In genomic region chr7:66099232-66099550, GRCh38 we compare ENCODE assay signal across 11 cellular contexts. TPM values are rescaled to one million over a fixed set of nuclear protein-coding genes. Genes with fewer than 3 reads are reported as not detected.
DNase-seq lines count a peak whose midpoint lies in the region; ATAC-seq, FAIRE-seq and TF ChIP-seq lines count a peak whose summit lies in the region.
"Had no signal": no experiment of that assay in that cellular context is flagged by ENCODE, and none has a peak within 500 bp of the region (broad histone marks: within the 10 kb centered on the region; RNA-seq: fewer than 3 reads in every experiment).

No MANE protein-coding gene starts in this region.

- RAD21 ChIA-PET in GM12878 (lab: Charles Lee; ENCODE audit: unreplicated experiment) = no interaction called here

- CTCF ChIA-PET in GM12878 (lab: Yijun Ruan, JAX) = no interaction called here

- 0% methylated on average over 1 of the region's 2 CpGs for WGBS in GM12878 (ENCODE audit: insufficient coverage, insufficient replicate concordance, low lambda C conversion rate, missing lambda C conversion rate)
- WGBS in right cardiac atrium = no CpG with 5 or more reads among the region's 2 CpGs
- 40% methylated on average over 1 of the region's 2 CpGs; no CpG with 5 or more reads in 1 of the 2 donors for WGBS in upper lobe of left lung, 2 donors

- H3K9ac ChIP-seq in GM12878 (ENCODE audit: control insufficient read depth, insufficient read depth, low read length) = no peak overlapping the region
- H3K9ac ChIP-seq in kidney (ENCODE audit: low read length in 2 of 2) = no peak overlapping the region

- peak; percentile 47 for ATAC-seq in Right ventricle myocardium inferior
- ATAC-seq in GM12878 = no peak
- ATAC-seq in right cardiac atrium = peak; percentile 3 to 28
- peak in 1 of 2 donors; percentile 2 for ATAC-seq in upper lobe of left lung (ENCODE audit: low FRiP score in 2 of 2)

- peak overlapping the region; percentile 95; the same call in 1 of the 2 replicates for H2AFZ ChIP-seq in GM12878 (ENCODE audit: control insufficient read depth, low read depth, low read length)

- no peak for FAIRE-seq in GM12878 (lab: Jason Lieb, UNC)
- no peak for FAIRE-seq in kidney (lab: Jason Lieb, UNC)
- FAIRE-seq: TTC549 had no signal

- H3K4me3 ChIP-seq in left ventricle myocardium inferior (no peak overlapping the region), GM12878 (no peak overlapping the region), right cardiac atrium (ENCODE audit: low read length) (no peak overlapping the region), upper lobe of left lung (no peak overlapping the region), kidney (ENCODE audit: low read length in 2 of 2) (no peak overlapping the region)

- no peaks in the 10 kb centered on the region for H3K9me3 ChIP-seq in left ventricle myocardium inferior (replicated peaks)
- no peaks in the 10 kb centered on the region for H3K9me3 ChIP-seq in GM12878 (replicated peaks; ENCODE audit: control insufficient read depth, insufficient read depth, low read length)
- no peaks in the 10 kb centered on the region for H3K9me3 ChIP-seq in right cardiac atrium (ENCODE audit: control insufficient read depth, low read length)
- no peaks in the 10 kb centered on the region for H3K9me3 ChIP-seq in upper lobe of left lung
- H3K9me3 ChIP-seq in kidney (ENCODE audit: control insufficient read depth in 1 of 2, low read length in 2 of 2) = no peaks in the 10 kb centered on the region
- H3K9me3 ChIP-seq: heart right ventricle had no signal

- no peak for TF ChIP-seq POLR2A in GM12878 (IDR thresholded peaks at IDR 0.05; ENCODE audit: low read depth, low read length)
- TF ChIP-seq POLR2A in upper lobe of left lung (IDR thresholded peaks at IDR 0.05) = no peak

- H3K4me1 ChIP-seq in left ventricle myocardium inferior (peaks cover 10% of the 10 kb centered on the region), GM12878 (ENCODE audit: control insufficient read depth, insufficient read depth, low read length) (peaks cover 8% of the 10 kb centered on the region), right cardiac atrium (ENCODE audit: control insufficient read depth, insufficient read depth, low read length) (no peaks in the 10 kb centered on the region), upper lobe of left lung (peaks cover 3 to 15% (median 8%) of the 10 kb centered on the region in 4 donors), kidney (ENCODE audit: control insufficient read depth in 1 of 2, insufficient read depth in 1 of 2, low read depth in 1 of 2, low read length in 2 of 2) (peaks cover 0 to 2% of the 10 kb centered on the region in 2 donors)

- no peaks in the 10 kb centered on the region for H3K79me2 ChIP-seq in GM12878 (ENCODE audit: control insufficient read depth, insufficient read depth, low read length)

- TF ChIP-seq CTCF in left ventricle myocardium inferior (IDR thresholded peaks at IDR 0.05; ENCODE audit: borderline replicate concordance) = no peak
- TF ChIP-seq CTCF in GM12878 (IDR thresholded peaks at IDR 0.05 in 2 of 3, conservative IDR thresholded peaks at IDR 0.05 in 1 of 3; ENCODE audit: control insufficient read depth in 2 of 3, extremely low read depth in 1 of 3, insufficient read depth in 1 of 3, low read depth in 3 of 3, low read length in 3 of 3) = no peak
- TF ChIP-seq CTCF in upper lobe of left lung (IDR thresholded peaks at IDR 0.05) = no peak
- TF ChIP-seq CTCF in kidney (IDR thresholded peaks at IDR 0.05; ENCODE audit: borderline replicate concordance, extremely low read depth, insufficient read depth) = no peak

- H3K27me3 ChIP-seq in left ventricle myocardium inferior (ENCODE audit: low read depth) = no peaks in the 10 kb centered on the region
- no peaks in the 10 kb centered on the region for H3K27me3 ChIP-seq in GM12878 (replicated peaks in 1 of 2; ENCODE audit: control insufficient read depth in 2 of 2, insufficient read depth in 2 of 2, low read length in 1 of 2)
- no peaks in the 10 kb centered on the region for H3K27me3 ChIP-seq in right cardiac atrium (ENCODE audit: control insufficient read depth, insufficient read depth)
- no peaks in the 10 kb centered on the region for H3K27me3 ChIP-seq in upper lobe of left lung
- H3K27me3 ChIP-seq: heart right ventricle had no signal

- DNase-seq in Right ventricle myocardium inferior (ENCODE audit: missing footprints) (no peak), left ventricle myocardium inferior (no peak), GM12878 (ENCODE audit: low read depth, low spot score) (no peak), right cardiac atrium (no peak), upper lobe of left lung (no peak), kidney (no peak), glomerular visceral epithelial cell (ENCODE audit: extremely low spot score) (no peak)
- no peak for DNase-seq in activated CD4-positive, alpha-beta T cell treated with anti-CD3 and anti-CD28 coated beads for 4 hours
- DNase-seq: NCI-H1417 treated with DMSO at 0.1 percent for 48 hours had no signal

- H3K27ac ChIP-seq in left ventricle myocardium inferior (replicated peaks) = no peak overlapping the region
- no peak overlapping the region for H3K27ac ChIP-seq in GM12878 (ENCODE audit: control insufficient read depth, insufficient read depth)
- no peak overlapping the region for H3K27ac ChIP-seq in right cardiac atrium (ENCODE audit: low read length)
- peak overlapping the region in 3 of 4 donors; percentile 79 to 93 (median 85) for H3K27ac ChIP-seq in upper lobe of left lung
- H3K27ac ChIP-seq in kidney (ENCODE audit: low read depth in 2 of 2, low read length in 2 of 2) = peak overlapping the region in 1 of 2 donors; percentile 92

- POLR2A ChIA-PET in GM12878 (lab: Charles Lee) = no interaction called here

- no peak for TF ChIP-seq RAD21 in GM12878 (IDR thresholded peaks at IDR 0.05; ENCODE audit: insufficient read depth, low read depth, low read length)

- intact Hi-C loops in Right ventricle myocardium inferior (cut with DNase I) (no loop called here), left ventricle myocardium inferior (cut with micrococcal nuclease) (no loop called here), GM12878 (cut with micrococcal nuclease; ENCODE audit: unreplicated experiment) (no loop called here), right cardiac atrium (cut with DNase I) (no loop called here), kidney (cut with DNase I) (no loop called here)

- SMC1A ChIA-PET in GM12878 (lab: Charles Lee; ENCODE audit: uncharacterized antibody, unreplicated experiment) = no interaction called here

- no peaks in the 10 kb centered on the region for H4K20me1 ChIP-seq in GM12878 (ENCODE audit: control insufficient read depth, insufficient read depth)

- in situ Hi-C loops in GM12878 (cut with MboI) = no loop called here

- no peak overlapping the region; the same call in 1 of the 2 replicates for H3K4me2 ChIP-seq in GM12878 (ENCODE audit: control insufficient read depth, insufficient read depth)

- H3K36me3 ChIP-seq in left ventricle myocardium inferior = no peaks in the 10 kb centered on the region
- H3K36me3 ChIP-seq in GM12878 (ENCODE audit: control insufficient read depth in 2 of 2, insufficient read depth in 2 of 2, low read length in 1 of 2) = no peaks in the 10 kb centered on the region
- no peaks in the 10 kb centered on the region for H3K36me3 ChIP-seq in upper lobe of left lung
- no peaks in the 10 kb centered on the region for H3K36me3 ChIP-seq in kidney (ENCODE audit: control insufficient read depth in 1 of 2, insufficient read depth in 2 of 2, low read length in 2 of 2)
- H3K36me3 ChIP-seq: heart right ventricle had no signal

- TF ChIP-seq EP300 in GM12878 (IDR thresholded peaks at IDR 0.05; ENCODE audit: borderline replicate concordance in 1 of 2, control insufficient read depth in 1 of 2, low read depth in 2 of 2, low read length in 2 of 2) (no peak), upper lobe of left lung (IDR thresholded peaks at IDR 0.05) (no peak)

- no TSS peak for BruUV-seq in GM12878 (replicated peaks; lab: Mats Ljungman, UMichigan)

RNA-seq across cellular contexts. Expression of gene CRCP, which starts 15.5 kb away (rescaled TPM):
- 23.6 TPM for total RNA-seq in Right ventricle myocardium inferior
- 23.2 TPM for total RNA-seq in left ventricle myocardium inferior
- total RNA-seq in GM12878 (2013; cell fraction: nucleolus; rRNA removed) = 27.7 and 30.8 TPM in 2 replicates
- 25.6 and 26.4 TPM in 2 replicates for total RNA-seq in GM12878 (2014; rRNA removed)
- total RNA-seq in GM12878 (2014; rRNA removed; fragmentation: Illumina TruSeq; extraction: Trizol) = 31.6 and 33.8 TPM in 2 replicates
- 23.6 and 25.0 TPM in 2 replicates for total RNA-seq in GM12878 (2021)
- polyA plus RNA-seq in GM12878 (2011; ENCODE audit: low read depth) = 13.4 TPM
- polyA plus RNA-seq in GM12878 (2011; rRNA removed) = 30.2 and 31.2 TPM in 2 replicates
- polyA plus RNA-seq in GM12878 (2011; cell fraction: cytosol; rRNA removed) = 29.3 and 30.5 TPM in 2 replicates
- polyA plus RNA-seq in GM12878 (2011; cell fraction: nucleus; rRNA removed) = 13.6 and 16.4 TPM in 2 replicates
- 15.9 and 33.1 TPM in 2 replicates for polyA plus RNA-seq in GM12878 (2012)
- polyA plus RNA-seq in GM12878 (2014; fragmentation: Illumina TruSeq; extraction: Trizol) = 27.4 and 29.2 TPM in 2 replicates
- polyA plus RNA-seq in GM12878 (2014; fragmentation: Nextera tagmentation; extraction: Ambion mirVana) = 10 to 100 TPM; 12.4 to 20.1 TPM
- 29.2 and 29.8 TPM in 2 replicates for polyA plus RNA-seq in GM12878 (2014; rRNA removed)
- polyA plus RNA-seq in GM12878 (2016; fragmentation: Nextera tagmentation; extraction: Ambion mirVana) = 10 to 100 TPM; 29.0 to 29.6 TPM
- 30.9 and 32.2 TPM in 2 replicates for polyA minus RNA-seq in GM12878 (2011; rRNA and poly(A)+ RNA removed)
- polyA minus RNA-seq in GM12878 (2011; cell fraction: cytosol; rRNA and poly(A)+ RNA removed) = 9.2 and 13.9 TPM in 2 replicates
- polyA minus RNA-seq in GM12878 (2011; cell fraction: nucleus; rRNA and poly(A)+ RNA removed) = 10.2 and 14.0 TPM in 2 replicates
- 10 to 100 TPM; 28.3 to 31.5 (median 28.9) TPM for total RNA-seq in right cardiac atrium
- 18.7 TPM for polyA plus RNA-seq in right cardiac atrium
- 10 to 100 TPM; 31.1 to 91.1 (median 37.3) TPM for total RNA-seq in upper lobe of left lung
- 35.8 TPM for total RNA-seq in kidney
- 16.8 TPM for polyA plus RNA-seq in kidney (ENCODE audit: insufficient read depth, low read depth, low replicate concordance)

RNA-seq across cellular contexts. Expression of gene ASL, which starts 23.6 kb away (rescaled TPM):
- 11.8 TPM for total RNA-seq in Right ventricle myocardium inferior
- total RNA-seq in left ventricle myocardium inferior = 8.5 TPM
- total RNA-seq in GM12878 (2013; cell fraction: nucleolus; rRNA removed) = 39.9 and 93.0 TPM in 2 replicates
- 32.5 and 34.2 TPM in 2 replicates for total RNA-seq in GM12878 (2014; rRNA removed)
- 15.5 and 16.0 TPM in 2 replicates for total RNA-seq in GM12878 (2014; rRNA removed; fragmentation: Illumina TruSeq; extraction: Trizol)
- 29.7 and 30.1 TPM in 2 replicates for total RNA-seq in GM12878 (2021)
- 12.0 TPM for polyA plus RNA-seq in GM12878 (2011; ENCODE audit: low read depth)
- 14.8 and 36.7 TPM in 2 replicates for polyA plus RNA-seq in GM12878 (2011; rRNA removed)
- polyA plus RNA-seq in GM12878 (2011; cell fraction: cytosol; rRNA removed) = 39.9 and 58.6 TPM in 2 replicates
- polyA plus RNA-seq in GM12878 (2011; cell fraction: nucleus; rRNA removed) = 117 and 134 TPM in 2 replicates
- 24.9 and 25.3 TPM in 2 replicates for polyA plus RNA-seq in GM12878 (2012)
- 6.4 and 12.6 TPM in 2 replicates for polyA plus RNA-seq in GM12878 (2014; fragmentation: Illumina TruSeq; extraction: Trizol)
- polyA plus RNA-seq in GM12878 (2014; fragmentation: Nextera tagmentation; extraction: Ambion mirVana) = 1 to 10 TPM in 1 of 2 experiments, under 1 TPM in 1; 0.66 to 7.1 TPM
- polyA plus RNA-seq in GM12878 (2014; rRNA removed) = 36.0 and 43.5 TPM in 2 replicates
- 10 to 100 TPM; 27.8 to 30.5 TPM for polyA plus RNA-seq in GM12878 (2016; fragmentation: Nextera tagmentation; extraction: Ambion mirVana)
- 16.2 and 35.3 TPM in 2 replicates for polyA minus RNA-seq in GM12878 (2011; rRNA and poly(A)+ RNA removed)
- polyA minus RNA-seq in GM12878 (2011; cell fraction: cytosol; rRNA and poly(A)+ RNA removed) = 13.7 and 13.8 TPM in 2 replicates
- polyA minus RNA-seq in GM12878 (2011; cell fraction: nucleus; rRNA and poly(A)+ RNA removed) = 19.8 and 34.1 TPM in 2 replicates
- 10 to 100 TPM in 3 of 4 donors, 1 to 10 TPM in 1; 9.6 to 13.8 (median 11.2) TPM for total RNA-seq in right cardiac atrium
- 11.2 TPM for polyA plus RNA-seq in right cardiac atrium
- total RNA-seq in upper lobe of left lung = 100 to 1,000 TPM in 1 of 6 donors, 10 to 100 TPM in 5; 45.5 to 101 (median 67.6) TPM
- total RNA-seq in kidney = 57.2 TPM
- 111 TPM for polyA plus RNA-seq in kidney (ENCODE audit: insufficient read depth, low read depth, low replicate concordance)

Comparison
In these comparisons a context has a peak if more than half of its experiments do, and no peak if none do; other contexts are left out.
1. H3K27ac ChIP-seq: peak in upper lobe of left lung (3 of 4); none in left ventricle myocardium inferior (single experiment), GM12878 (single experiment) and right cardiac atrium (single experiment).